In genomic region chr16:23699100-23699499, GRCh38 we compare ENCODE assay signal across 18 cellular contexts. TPM values are rescaled to one million over a fixed set of nuclear protein-coding genes. Genes with fewer than 3 reads are reported as not detected.
DNase-seq lines count a peak whose midpoint lies in the region; ATAC-seq, FAIRE-seq and TF ChIP-seq lines count a peak whose summit lies in the region.
"Had no signal": no experiment of that assay in that cellular context is flagged by ENCODE, and none has a peak within 500 bp of the region (broad histone marks: within the 10 kb centered on the region; RNA-seq: fewer than 3 reads in every experiment).

No MANE protein-coding gene starts in this region.

- H3K9ac ChIP-seq in HCT116 (ENCODE audit: low read length) (peak overlapping the region; percentile 34), colonic mucosa (ENCODE audit: low read depth in 2 of 2, low read length in 2 of 2) (peak overlapping the region; percentile 4 to 70), neural progenitor cell (no peak overlapping the region)
- H3K9ac ChIP-seq: KMS-11, parathyroid adenoma had no signal

- H3K9me3 ChIP-seq in HCT116 (ENCODE audit: control insufficient read depth in 1 of 2, insufficient read depth in 1 of 2, low read depth in 1 of 2, low read length in 2 of 2): peaks cover 3 to 9% of the 10 kb centered on the region in 2 experiments; a peak in 2 of 4 replicates
- H3K9me3 ChIP-seq in colonic mucosa: no peaks in the 10 kb centered on the region
- no peaks in the 10 kb centered on the region for H3K9me3 ChIP-seq in pancreas
- H3K9me3 ChIP-seq in neural progenitor cell (ENCODE audit: low read depth): no peaks in the 10 kb centered on the region

- ATAC-seq in HCT116 (peak; percentile 83), pancreas (peak in 3 of 4 donors; percentile 25 to 79 (median 79)), omental fat pad (ENCODE audit: low FRiP score) (no peak), HG03342 (IDR thresholded peaks at IDR 0.05; ENCODE audit: unreplicated experiment) (no peak)

- H3K36me3 Mint-ChIP-seq in neural progenitor cell: no peaks in the 10 kb centered on the region

- RAD21 ChIA-PET in HCT116 (lab: Charles Lee; ENCODE audit: low non-redundant PET in 1 of 2, low total read pairs in 2 of 2, uncharacterized antibody in 2 of 2, unreplicated experiment in 2 of 2): no interaction called here

- TF ChIP-seq CTCF in HCT116 (IDR thresholded peaks at IDR 0.05 in 2 of 3, conservative IDR thresholded peaks at IDR 0.05 in 1 of 3; ENCODE audit: borderline replicate concordance in 1 of 3, insufficient read depth in 1 of 3, low read depth in 2 of 3, low read length in 2 of 3): no peak
- TF ChIP-seq CTCF in colonic mucosa (IDR thresholded peaks at IDR 0.05): no peak
- no peak for TF ChIP-seq CTCF in pancreas (IDR thresholded peaks at IDR 0.05)
- TF ChIP-seq CTCF in omental fat pad (IDR thresholded peaks at IDR 0.05): no peak
- TF ChIP-seq CTCF in neural progenitor cell (IDR thresholded peaks at IDR 0.05): no peak

- H3K27ac ChIP-seq in HCT116 (ENCODE audit: low read depth, low read length): no peak overlapping the region
- peak overlapping the region; percentile 75 for H3K27ac ChIP-seq in colonic mucosa
- no peak overlapping the region for H3K27ac ChIP-seq in pancreas
- no peak overlapping the region for H3K27ac ChIP-seq in neural progenitor cell
- H3K27ac ChIP-seq: KMS-11, parathyroid adenoma had no signal

- FAIRE-seq in pancreas (lab: Jason Lieb, UNC): no peak

- no peaks in the 10 kb centered on the region for H3K79me2 ChIP-seq in HCT116 (ENCODE audit: insufficient read depth, low read length)
- H3K79me2 ChIP-seq in neural progenitor cell (ENCODE audit: low read depth): no peaks in the 10 kb centered on the region
- H3K79me2 ChIP-seq: parathyroid adenoma had no signal

- H3K27me3 ChIP-seq in HCT116 (ENCODE audit: insufficient read depth, low read length) (no peaks in the 10 kb centered on the region), colonic mucosa (no peaks in the 10 kb centered on the region), pancreas (no peaks in the 10 kb centered on the region), neural progenitor cell (no peaks in the 10 kb centered on the region)
- H3K27me3 ChIP-seq: tibial nerve had no signal

- no TSS peak for BruUV-seq in HCT116 (replicated peaks; lab: Mats Ljungman, UMichigan)

- H3K4me3 ChIP-seq in HCT116 (replicated peaks in 1 of 2; ENCODE audit: low read depth in 1 of 2, low read length in 2 of 2) (peak overlapping the region in 1 of 2 experiments; percentile 12; a peak in 1 of 4 replicates), colonic mucosa (no peak overlapping the region), pancreas (no peak overlapping the region), neural progenitor cell (no peak overlapping the region)
- H3K4me3 ChIP-seq: tibial nerve had no signal

- H3K27me3 Mint-ChIP-seq in neural progenitor cell (ENCODE audit: insufficient read depth, low read depth): no peaks in the 10 kb centered on the region

- whole genome bisulfite sequencing in pancreas, 2 donors: 75 to 83% methylated on average over 4 of the region's 4 CpGs

- H3K9me2 ChIP-seq in HCT116 (ENCODE audit: insufficient read depth): no peaks in the 10 kb centered on the region

- intact Hi-C loops in HCT116 (cut with micrococcal nuclease): no loop called here
- intact Hi-C loops in colonic mucosa (cut with DNase I): no loop called here
- intact Hi-C loops in pancreas (cut with DNase I): no loop called here

- H3K9me3 Mint-ChIP-seq in neural progenitor cell: peaks cover 4% of the 10 kb centered on the region

- H3F3A ChIP-seq in neural progenitor cell (ENCODE audit: low read depth): peaks cover 18% of the 10 kb centered on the region

- POLR2A ChIA-PET in HCT116 (lab: Charles Lee): no interaction called here

- TF ChIP-seq POLR2A in HCT116 (IDR thresholded peaks at IDR 0.05; ENCODE audit: borderline replicate concordance, extremely low read depth, insufficient read depth, insufficient read length): no peak

- DNase-seq in HCT116 (ENCODE audit: low read depth, low spot score) (peak; percentile 59), NOMO-1 treated with dmso at 0.1 percent for 144 hours (lab: John Stamatoyannopoulos, UW; ENCODE audit: unreplicated experiment) (peak; percentile 50), colonic mucosa (peak; percentile 90), pancreas (no peak), omental fat pad (ENCODE audit: low spot score) (no peak), neural progenitor cell (ENCODE audit: low spot score) (no peak), SK-N-DZ (ENCODE audit: low spot score) (no peak)
- DNase-seq: activated CD4-positive, alpha-beta T cell treated with anti-CD3 and anti-CD28 coated beads, Interleukin-2, amount 50 U/mL, for 4 hours; caudate nucleus; NK-92 treated with Interleukin-12 subunit alpha and Interleukin-12 subunit beta, amount 100 ng/mL, for 24 hours had no signal

- H3K4me2 ChIP-seq in HCT116 (ENCODE audit: low read length): peak overlapping the region; percentile 63
- H3K4me2 ChIP-seq in neural progenitor cell: no peak overlapping the region
- H3K4me2 ChIP-seq: KMS-11 had no signal

- CTCF ChIA-PET in HCT116 (lab: Charles Lee): no interaction called here

- peaks cover 16% of the 10 kb centered on the region for H3K4me1 Mint-ChIP-seq in neural progenitor cell
- H3K4me1 Mint-ChIP-seq: activated naive CD4-positive, alpha-beta T cell treated with anti-CD3 and anti-CD28 coated beads, Interleukin-2, amount 50 U/mL, for 24 hours had no signal

- peaks cover 12 to 30% of the 10 kb centered on the region in 2 experiments for H3K4me1 ChIP-seq in HCT116 (ENCODE audit: control insufficient read depth in 1 of 2, insufficient read depth in 2 of 2, low read length in 2 of 2)
- no peaks in the 10 kb centered on the region for H3K4me1 ChIP-seq in colonic mucosa
- no peaks in the 10 kb centered on the region for H3K4me1 ChIP-seq in pancreas
- H3K4me1 ChIP-seq in neural progenitor cell: peaks cover 6% of the 10 kb centered on the region

- H4K20me1 ChIP-seq in HCT116 (ENCODE audit: insufficient read depth) (no peaks in the 10 kb centered on the region), neural progenitor cell (ENCODE audit: low read depth) (no peaks in the 10 kb centered on the region)

- H3K36me3 ChIP-seq in HCT116 (ENCODE audit: control insufficient read depth in 1 of 2, insufficient read depth in 2 of 2, low read length in 2 of 2) (no peaks in the 10 kb centered on the region), colonic mucosa (no peaks in the 10 kb centered on the region), pancreas (no peaks in the 10 kb centered on the region), neural progenitor cell (no peaks in the 10 kb centered on the region)
- H3K36me3 ChIP-seq: tibial nerve had no signal

- no peak for TF ChIP-seq RAD21 in HCT116 (IDR thresholded peaks at IDR 0.05; ENCODE audit: low read depth)

- no peak overlapping the region for H2AFZ ChIP-seq in HCT116 (ENCODE audit: low read depth, low read length, poor library complexity, severe bottlenecking)
- no peak overlapping the region for H2AFZ ChIP-seq in neural progenitor cell (replicated peaks)
- H2AFZ ChIP-seq: parathyroid adenoma had no signal

- no peak overlapping the region for H3K27ac Mint-ChIP-seq in neural progenitor cell
- H3K27ac Mint-ChIP-seq: activated naive CD4-positive, alpha-beta T cell treated with anti-CD3 and anti-CD28 coated beads, Interleukin-2, amount 50 U/mL, for 24 hours; T-helper 1 cell treated with Interleukin-12 subunit alpha and Interleukin-12 subunit beta and Interleukin-4 antibody, amounts not matched to agents 30 μg/mL and 1 μg/mL, for 36 hours had no signal

- H3K4me3 Mint-ChIP-seq in neural progenitor cell: no peak overlapping the region
- H3K4me3 Mint-ChIP-seq: activated naive CD4-positive, alpha-beta T cell treated with anti-CD3 and anti-CD28 coated beads, Interleukin-2, amount 50 U/mL, for 24 hours; T-helper 1 cell treated with Interleukin-12 subunit alpha and Interleukin-12 subunit beta and Interleukin-4 antibody, amounts not matched to agents 30 μg/mL and 1 μg/mL, for 36 hours had no signal

RNA-seq across cellular contexts. Expression of gene ERN2, which starts 13.9 kb away (rescaled TPM):
- total RNA-seq in HCT116 (2021; ENCODE audit: unreplicated experiment) (0.47 TPM), colonic mucosa (100 to 1,000 TPM; 121 to 191 TPM), pancreas (1 to 10 TPM in 4 of 6 donors, under 1 TPM in 2; 0.20 to 3.9 (median 1.6) TPM), omental fat pad (not detected), neural progenitor cell (ENCODE audit: low replicate concordance) (1.8 and 3.8 TPM in 2 replicates)
- polyA plus RNA-seq in HCT116 (2012): 0.25 and 0.54 TPM in 2 replicates
- 1 to 10 TPM; 1.9 to 4.7 TPM for polyA plus RNA-seq in pancreas
- polyA plus RNA-seq in SK-N-DZ (2014; cell fraction: cytosol; rRNA removed): 0.17 and 1.7 TPM in 2 replicates
- 1.3 and 2.0 TPM in 2 replicates for polyA plus RNA-seq in SK-N-DZ (2014; cell fraction: nucleus; rRNA removed)
- total RNA-seq: tibial nerve had no signal

RNA-seq across cellular contexts. Expression of gene PLK1, which starts 20.4 kb away (rescaled TPM):
- 144 TPM for total RNA-seq in HCT116 (2021; ENCODE audit: unreplicated experiment)
- 214 and 224 TPM in 2 replicates for polyA plus RNA-seq in HCT116 (2012)
- total RNA-seq in colonic mucosa: 10 to 100 TPM; 17.6 to 84.7 TPM
- total RNA-seq in pancreas: 1 to 10 TPM in 4 of 6 donors, under 1 TPM in 2; 0.31 to 2.7 (median 1.1) TPM
- 1 to 10 TPM; 1.6 to 2.4 TPM for polyA plus RNA-seq in pancreas
- 1 to 10 TPM in 2 of 4 donors, under 1 TPM in 2; 0.65 to 7.7 (median 1.4) TPM for total RNA-seq in omental fat pad
- 93.5 and 105 TPM in 2 replicates for total RNA-seq in neural progenitor cell (ENCODE audit: low replicate concordance)
- polyA plus RNA-seq in SK-N-DZ (2014; cell fraction: cytosol; rRNA removed): 107 and 112 TPM in 2 replicates
- 61.1 and 103 TPM in 2 replicates for polyA plus RNA-seq in SK-N-DZ (2014; cell fraction: nucleus; rRNA removed)

RNA-seq across cellular contexts. Expression of gene CHP2, which starts 55.7 kb away (rescaled TPM):
- total RNA-seq in HCT116 (2021; ENCODE audit: unreplicated experiment) (not detected), colonic mucosa (100 to 1,000 TPM in 1 of 2 donors, 10 to 100 TPM in 1; 36.0 to 261 TPM), pancreas (not detected), omental fat pad (not detected), neural progenitor cell (ENCODE audit: low replicate concordance) (0.13 and 0.46 TPM in 2 replicates)
- not detected in 2 replicates for polyA plus RNA-seq in HCT116 (2012)
- polyA plus RNA-seq in pancreas: not detected
- polyA plus RNA-seq in SK-N-DZ (2014; cell fraction: cytosol; rRNA removed): not detected in 2 replicates
- polyA plus RNA-seq in SK-N-DZ (2014; cell fraction: nucleus; rRNA removed): not detected in 2 replicates
- total RNA-seq: epithelial cell of proximal tubule, liver had no signal
- polyA plus RNA-seq: liver had no signal

RNA-seq across cellular contexts. Expression of gene DCTN5, which starts 57.8 kb away (rescaled TPM):
- total RNA-seq in HCT116 (2021; ENCODE audit: unreplicated experiment): 42.9 TPM
- 28.8 and 31.0 TPM in 2 replicates for polyA plus RNA-seq in HCT116 (2012)
- total RNA-seq in colonic mucosa: 10 to 100 TPM; 61.5 to 62.1 TPM
- total RNA-seq in pancreas: 10 to 100 TPM; 17.9 to 29.5 (median 23.7) TPM
- 10 to 100 TPM in 1 of 2 donors, 1 to 10 TPM in 1; 5.7 to 10.9 TPM for polyA plus RNA-seq in pancreas
- 10 to 100 TPM; 34.0 to 43.1 (median 38.0) TPM for total RNA-seq in omental fat pad
- 35.7 and 40.3 TPM in 2 replicates for total RNA-seq in neural progenitor cell (ENCODE audit: low replicate concordance)
- polyA plus RNA-seq in SK-N-DZ (2014; cell fraction: cytosol; rRNA removed): 70.4 and 72.8 TPM in 2 replicates
- polyA plus RNA-seq in SK-N-DZ (2014; cell fraction: nucleus; rRNA removed): 54.3 and 66.1 TPM in 2 replicates

RNA-seq across cellular contexts. Expression of gene PALB2, which starts 58.0 kb away (rescaled TPM):
- total RNA-seq in HCT116 (2021; ENCODE audit: unreplicated experiment) (15.6 TPM), colonic mucosa (10 to 100 TPM in 1 of 2 donors, 1 to 10 TPM in 1; 8.2 to 13.3 TPM), pancreas (1 to 10 TPM; 2.3 to 6.8 (median 4.3) TPM), omental fat pad (10 to 100 TPM in 3 of 4 donors, 1 to 10 TPM in 1; 6.3 to 13.8 (median 11.9) TPM), neural progenitor cell (ENCODE audit: low replicate concordance) (11.4 and 23.3 TPM in 2 replicates)
- polyA plus RNA-seq in HCT116 (2012): 3.7 and 6.4 TPM in 2 replicates
- 1 to 10 TPM; 3.5 to 5.4 TPM for polyA plus RNA-seq in pancreas
- 21.1 and 21.7 TPM in 2 replicates for polyA plus RNA-seq in SK-N-DZ (2014; cell fraction: cytosol; rRNA removed)
- 10.9 and 24.9 TPM in 2 replicates for polyA plus RNA-seq in SK-N-DZ (2014; cell fraction: nucleus; rRNA removed)

Comparison
In these comparisons a context has a peak if more than half of its experiments do, and no peak if none do; other contexts are left out.
1. ATAC-seq: peak in HCT116 (single experiment) and pancreas (3 of 4); none in omental fat pad (single experiment) and HG03342 (single experiment).
2. DNase-seq: peak in HCT116 (single experiment), NOMO-1 treated with dmso at 0.1 percent for 144 hours (single experiment) and colonic mucosa (single experiment); none in pancreas (0 of 6), omental fat pad (single experiment), neural progenitor cell (single experiment) and SK-N-DZ (single experiment).
3. RNA of gene ERN2, which starts 13.9 kb away (total RNA-seq): 121 to 191 TPM in colonic mucosa; 1.8 to 3.8 TPM in neural progenitor cell, 0.20 to 3.9 TPM in pancreas, 0.47 TPM in HCT116 (single experiment) and not detected in omental fat pad; every median in the first group is over 10 times any median in the second.
4. RNA of gene CHP2, which starts 55.7 kb away (total RNA-seq): 36.0 to 261 TPM in colonic mucosa; 0.13 to 0.46 TPM in neural progenitor cell, not detected in HCT116 (single experiment), not detected in pancreas and not detected in omental fat pad; every median in the first group is over 10 times any median in the second.